18 cellular contexts compared by ENCODE assay signal in the genomic region with DNA sequence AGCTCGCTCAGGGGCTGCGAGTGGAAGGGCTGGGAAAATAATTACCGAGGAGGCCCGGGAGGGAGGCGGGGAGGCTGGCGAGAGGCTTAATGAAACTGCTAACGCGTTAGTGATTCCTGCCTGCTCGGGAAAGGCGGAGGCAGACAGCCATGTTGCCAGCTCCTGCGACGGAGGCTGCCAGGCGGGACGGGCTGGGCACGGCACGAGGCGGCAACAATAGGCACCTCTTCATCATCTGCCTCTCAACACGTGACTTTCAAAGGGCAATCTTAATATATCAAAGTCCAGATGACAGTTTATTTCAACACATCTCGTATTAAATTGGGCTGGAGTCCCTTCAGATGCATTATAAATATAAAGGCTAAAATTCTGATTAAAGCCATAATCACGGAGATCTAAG.
DNase-seq lines count a peak whose midpoint lies in the region; ATAC-seq, FAIRE-seq and TF ChIP-seq lines count a peak whose summit lies in the region.
"Had no signal": no experiment of that assay in that cellular context is flagged by ENCODE, and none has a peak within 500 bp of the region (broad histone marks: within the 10 kb centered on the region; RNA-seq: fewer than 3 reads in every experiment).

No MANE protein-coding gene starts in this region.

- in situ Hi-C loops in HepG2 (cut with HindIII; ENCODE audit: extremely low pct_ligation_motif_present, low pct_unique_long_range_greater_than_20kb) = no loop called here

- no peak for TF ChIP-seq POLR2A in HepG2 (IDR thresholded peaks at IDR 0.05; ENCODE audit: insufficient read depth in 1 of 2, low read depth in 2 of 2, low read length in 2 of 2)

- no peaks in the 10 kb centered on the region for H3K27me3 ChIP-seq in liver (ENCODE audit: control insufficient read depth in 4 of 4, insufficient read depth in 4 of 4, low read length in 3 of 4)
- H3K27me3 ChIP-seq in HepG2 (ENCODE audit: control insufficient read depth in 1 of 2, insufficient read depth in 2 of 2, low read length in 2 of 2) = peaks cover 7 to 45% of the 10 kb centered on the region in 2 experiments
- H3K27me3 ChIP-seq in upper lobe of right lung = no peaks in the 10 kb centered on the region

- ATAC-seq in HepG2 (no peak), left colon (peak; percentile 90), HG02642 (IDR thresholded peaks at IDR 0.05; ENCODE audit: poor library complexity, unreplicated experiment) (no peak), HG03159 (IDR thresholded peaks at IDR 0.05; ENCODE audit: unreplicated experiment) (no peak), upper lobe of right lung (no peak)
- ATAC-seq: HCT116 had no signal

- H3K9me3 ChIP-seq in liver (ENCODE audit: control insufficient read depth in 4 of 4, low read length in 3 of 4) (no peaks in the 10 kb centered on the region), HepG2 (ENCODE audit: low read length) (no peaks in the 10 kb centered on the region), upper lobe of right lung (no peaks in the 10 kb centered on the region)

- POLR2A ChIA-PET in HepG2 (lab: Yijun Ruan, JAX) = no interaction called here

- H3K27ac ChIP-seq in liver (ENCODE audit: low read depth in 1 of 2, low read length in 2 of 2) (no peak overlapping the region), HepG2 (ENCODE audit: extremely low read length, insufficient read depth, low read length) (no peak overlapping the region), upper lobe of right lung (no peak overlapping the region)
- H3K27ac ChIP-seq: C4-2B, SK-N-MC had no signal

- DNase-seq in HepG2 (ENCODE audit: low spot score) (no peak), left colon (peak; percentile 56 to 58), pons (ENCODE audit: low spot score) (peak; percentile 57), foreskin fibroblast (no peak), upper lobe of right lung (no peak)
- DNase-seq: 8988T, COR-L47, DMS53, NCI-H1436, NCI-H2081, NCI-H345 had no signal

- CTCF ChIA-PET in HepG2 (lab: Yijun Ruan, JAX; ENCODE audit: low intra/inter-chr PET ratio, low total read pairs) = no interaction called here

- FAIRE-seq in HepG2 (lab: Jason Lieb, UNC) = no peak
- FAIRE-seq: GM18507 had no signal

- H3K4me1 ChIP-seq in liver (ENCODE audit: control insufficient read depth in 4 of 4, insufficient read depth in 4 of 4, low read length in 3 of 4) = peaks cover 0 to 17% (median 6%) of the 10 kb centered on the region in 4 donors
- H3K4me1 ChIP-seq in HepG2 (ENCODE audit: insufficient read depth, low read length) = no peaks in the 10 kb centered on the region
- H3K4me1 ChIP-seq in upper lobe of right lung = no peaks in the 10 kb centered on the region

- H2AFZ ChIP-seq in HepG2 (ENCODE audit: low read length) = no peak overlapping the region

- TF ChIP-seq EP300 in HepG2 (IDR thresholded peaks at IDR 0.05; ENCODE audit: low read depth in 2 of 2, low read length in 2 of 2) (no peak), HepG2 (CRISPR knock-in tag; IDR thresholded peaks at IDR 0.05; ENCODE audit: borderline replicate concordance) (no peak)

- WGBS in liver = 60% methylated on average over 20 of the region's 20 CpGs
- WGBS in HepG2 (ENCODE audit: low lambda C conversion rate) = 57% methylated on average over 12 of the region's 20 CpGs

- H3K36me3 ChIP-seq in liver (ENCODE audit: control insufficient read depth in 4 of 4, insufficient read depth in 3 of 4, low read depth in 1 of 4, low read length in 3 of 4) = no peaks in the 10 kb centered on the region
- no peaks in the 10 kb centered on the region for H3K36me3 ChIP-seq in HepG2 (replicated peaks in 1 of 2; ENCODE audit: control insufficient read depth in 1 of 2, insufficient read depth in 2 of 2, low read length in 2 of 2)
- no peaks in the 10 kb centered on the region for H3K36me3 ChIP-seq in upper lobe of right lung

- no peak overlapping the region for H3K4me2 ChIP-seq in HepG2 (ENCODE audit: low read depth, low read length)

- H3K9ac ChIP-seq in liver (ENCODE audit: low read depth in 1 of 2, low read length in 2 of 2) (no peak overlapping the region), HepG2 (ENCODE audit: insufficient read depth, low read depth, low read length) (no peak overlapping the region)

- H3K4me3 ChIP-seq in liver (ENCODE audit: low read depth in 1 of 3, low read length in 3 of 3) (no peak overlapping the region), HepG2 (replicated peaks in 1 of 3; ENCODE audit: insufficient read depth in 1 of 3, low read depth in 2 of 3, low read length in 3 of 3) (no peak overlapping the region), foreskin fibroblast (ENCODE audit: low read depth in 1 of 2, low read length in 2 of 2) (no peak overlapping the region), upper lobe of right lung (no peak overlapping the region)
- H3K4me3 ChIP-seq: SK-N-MC had no signal

- no TSS peak for BruUV-seq in HepG2 (replicated peaks; lab: Mats Ljungman, UMichigan)

- TF ChIP-seq CTCF in liver (IDR thresholded peaks at IDR 0.05; ENCODE audit: low read depth, low read length, missing input control) = no peak
- no peak for TF ChIP-seq CTCF in HepG2 (CRISPR knock-in tag; IDR thresholded peaks at IDR 0.05)
- TF ChIP-seq CTCF in foreskin fibroblast (IDR thresholded peaks at IDR 0.05; ENCODE audit: low read depth, low read length) = no peak
- no peak for TF ChIP-seq CTCF in upper lobe of right lung (IDR thresholded peaks at IDR 0.05)

- TF ChIP-seq RAD21 in liver (IDR thresholded peaks at IDR 0.05) = no peak
- TF ChIP-seq RAD21 in HepG2 (CRISPR knock-in tag; IDR thresholded peaks at IDR 0.05) = no peak

- no peaks in the 10 kb centered on the region for H3K79me2 ChIP-seq in HepG2 (ENCODE audit: insufficient read depth, low read length)

- H4K20me1 ChIP-seq in HepG2 (ENCODE audit: insufficient read depth, low read length) = no peaks in the 10 kb centered on the region

- intact Hi-C loops in HepG2 (cut with micrococcal nuclease; ENCODE audit: unreplicated experiment) = no loop called here
- intact Hi-C loops in left colon (cut with DNase I, micrococcal nuclease) = no loop called here
- intact Hi-C loops in upper lobe of right lung (cut with DNase I) = no loop called here

TF ChIP-seq in liver, 16 proteins besides CTCF, POLR2A, EP300 and RAD21 (continues in another document):
- no peak for TF ChIP-seq JUND (IDR thresholded peaks at IDR 0.05)
- TF ChIP-seq YY1 (IDR thresholded peaks at IDR 0.05) = no peak
- no peak for TF ChIP-seq FOXA2 (IDR thresholded peaks at IDR 0.05)
- TF ChIP-seq, protein P1, sequence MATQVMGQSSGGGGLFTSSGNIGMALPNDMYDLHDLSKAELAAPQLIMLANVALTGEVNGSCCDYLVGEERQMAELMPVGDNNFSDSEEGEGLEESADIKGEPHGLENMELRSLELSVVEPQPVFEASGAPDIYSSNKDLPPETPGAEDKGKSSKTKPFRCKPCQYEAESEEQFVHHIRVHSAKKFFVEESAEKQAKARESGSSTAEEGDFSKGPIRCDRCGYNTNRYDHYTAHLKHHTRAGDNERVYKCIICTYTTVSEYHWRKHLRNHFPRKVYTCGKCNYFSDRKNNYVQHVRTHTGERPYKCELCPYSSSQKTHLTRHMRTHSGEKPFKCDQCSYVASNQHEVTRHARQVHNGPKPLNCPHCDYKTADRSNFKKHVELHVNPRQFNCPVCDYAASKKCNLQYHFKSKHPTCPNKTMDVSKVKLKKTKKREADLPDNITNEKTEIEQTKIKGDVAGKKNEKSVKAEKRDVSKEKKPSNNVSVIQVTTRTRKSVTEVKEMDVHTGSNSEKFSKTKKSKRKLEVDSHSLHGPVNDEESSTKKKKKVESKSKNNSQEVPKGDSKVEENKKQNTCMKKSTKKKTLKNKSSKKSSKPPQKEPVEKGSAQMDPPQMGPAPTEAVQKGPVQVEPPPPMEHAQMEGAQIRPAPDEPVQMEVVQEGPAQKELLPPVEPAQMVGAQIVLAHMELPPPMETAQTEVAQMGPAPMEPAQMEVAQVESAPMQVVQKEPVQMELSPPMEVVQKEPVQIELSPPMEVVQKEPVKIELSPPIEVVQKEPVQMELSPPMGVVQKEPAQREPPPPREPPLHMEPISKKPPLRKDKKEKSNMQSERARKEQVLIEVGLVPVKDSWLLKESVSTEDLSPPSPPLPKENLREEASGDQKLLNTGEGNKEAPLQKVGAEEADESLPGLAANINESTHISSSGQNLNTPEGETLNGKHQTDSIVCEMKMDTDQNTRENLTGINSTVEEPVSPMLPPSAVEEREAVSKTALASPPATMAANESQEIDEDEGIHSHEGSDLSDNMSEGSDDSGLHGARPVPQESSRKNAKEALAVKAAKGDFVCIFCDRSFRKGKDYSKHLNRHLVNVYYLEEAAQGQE (IDR thresholded peaks at IDR 0.05) = no peak
- TF ChIP-seq FOXA1 (IDR thresholded peaks at IDR 0.05) = no peak

TF ChIP-seq in HepG2, 621 proteins besides CTCF, POLR2A, EP300 and RAD21 (continues in another document):
- no peak for TF ChIP-seq ZKSCAN1 (IDR thresholded peaks at IDR 0.05; ENCODE audit: low read length)
- TF ChIP-seq SATB2 (CRISPR knock-in tag; IDR thresholded peaks at IDR 0.05) = no peak

Comparison
In these comparisons a context has a peak if more than half of its experiments do, and no peak if none do; other contexts are left out.
1. DNase-seq: peak in left colon (2 of 2) and pons (single experiment); none in HepG2 (single experiment), foreskin fibroblast (0 of 2) and upper lobe of right lung (single experiment).